16 cellular contexts compared by ENCODE assay signal in the genomic region with DNA sequence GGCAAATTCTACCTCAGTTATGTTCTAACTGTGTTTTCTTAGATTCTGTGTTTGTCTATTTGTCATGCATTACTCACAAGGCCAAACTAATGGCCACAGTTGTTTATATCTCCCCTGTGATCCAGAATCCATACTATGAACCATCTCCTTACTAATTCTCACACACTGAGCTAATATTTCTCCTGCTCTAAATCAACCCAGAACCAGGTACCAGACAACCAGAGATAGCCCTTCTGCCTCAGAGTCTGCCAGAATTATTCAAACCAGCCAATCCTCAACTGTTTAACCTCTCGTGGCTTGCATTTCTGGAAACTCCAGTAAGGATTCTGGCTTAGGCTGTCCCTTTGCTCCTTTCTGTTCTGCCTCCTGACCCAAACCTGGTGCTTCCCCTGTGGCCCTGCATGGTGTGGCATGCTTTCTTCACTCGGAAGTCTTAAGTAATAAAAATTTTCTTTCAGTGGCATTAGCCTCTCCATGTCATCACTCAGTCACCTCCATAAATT. TPM values are rescaled to one million over a fixed set of nuclear protein-coding genes. Genes with fewer than 3 reads are reported as not detected.
DNase-seq lines count a peak whose midpoint lies in the region; ATAC-seq, FAIRE-seq and TF ChIP-seq lines count a peak whose summit lies in the region.
"Had no signal": no experiment of that assay in that cellular context is flagged by ENCODE, and none has a peak within 500 bp of the region (broad histone marks: within the 10 kb centered on the region; RNA-seq: fewer than 3 reads in every experiment).

No MANE protein-coding gene starts in this region.

- H2AFZ ChIP-seq in keratinocyte (ENCODE audit: control insufficient read depth, low read length) = peak overlapping the region; percentile 3

- TF ChIP-seq POLR2A in GM12892 (IDR thresholded peaks at IDR 0.05; ENCODE audit: low read depth, low read length) = no peak

- H3K4me1 ChIP-seq in CD4-positive, alpha-beta memory T cell (ENCODE audit: insufficient read depth, low read length) = peaks cover 5% of the 10 kb centered on the region
- H3K4me1 ChIP-seq in RWPE2 (ENCODE audit: insufficient read depth, poor library complexity, severe bottlenecking) (peaks cover 8% of the 10 kb centered on the region), keratinocyte (ENCODE audit: control insufficient read depth, extremely low read depth, insufficient read depth, low read length) (peaks cover 9% of the 10 kb centered on the region)
- H3K4me1 ChIP-seq: BLaER1, esophagus squamous epithelium had no signal

- peak overlapping the region in 6 of 8 donors; percentile 6 to 76 (median 72) for H3K4me3 Mint-ChIP-seq in CD4-positive, alpha-beta memory T cell
- H3K4me3 Mint-ChIP-seq: activated naive CD4-positive, alpha-beta T cell treated with anti-CD3 and anti-CD28 coated beads for 36 hours had no signal

- no peaks in the 10 kb centered on the region for H3K27me3 ChIP-seq in CD4-positive, alpha-beta memory T cell (ENCODE audit: insufficient read depth, low read length)
- H3K27me3 ChIP-seq in RWPE2 (ENCODE audit: insufficient read depth, poor library complexity, severe bottlenecking) (no peaks in the 10 kb centered on the region), keratinocyte (ENCODE audit: control insufficient read depth, extremely low read depth, insufficient read depth, low read length) (no peaks in the 10 kb centered on the region)
- H3K27me3 ChIP-seq: BLaER1, brain microvascular endothelial cell, esophagus squamous epithelium, heart right ventricle had no signal

- H4K20me1 ChIP-seq in keratinocyte (ENCODE audit: control insufficient read depth, extremely low read depth, insufficient read depth, low read length) = no peaks in the 10 kb centered on the region
- H4K20me1 ChIP-seq: BLaER1 had no signal

- H3K9me3 Mint-ChIP-seq in CD4-positive, alpha-beta memory T cell = peaks cover 0 to under 1% (median 0%) of the 10 kb centered on the region in 8 donors
- H3K9me3 Mint-ChIP-seq: activated naive CD4-positive, alpha-beta T cell treated with anti-CD3 and anti-CD28 coated beads for 36 hours had no signal

- peaks cover 5 to 11% (median 9%) of the 10 kb centered on the region in 4 donors for H3K4me1 Mint-ChIP-seq in CD4-positive, alpha-beta memory T cell

- TF ChIP-seq CTCF in RWPE2 (IDR thresholded peaks at IDR 0.05; ENCODE audit: poor library complexity, severe bottlenecking) = no peak
- no peak for TF ChIP-seq CTCF in keratinocyte (optimal IDR thresholded peaks at IDR 0.05 in 1 of 3, IDR thresholded peaks at IDR 0.05 in 1 of 3, conservative IDR thresholded peaks at IDR 0.05 in 1 of 3; ENCODE audit: extremely low read depth in 1 of 3, insufficient read depth in 2 of 3, low read length in 3 of 3)

- H3K27me3 Mint-ChIP-seq in CD4-positive, alpha-beta memory T cell = no peaks in the 10 kb centered on the region

- ATAC-seq in RWPE2 (ENCODE audit: low read depth) = peak; percentile 44; the same call in 2 of the 3 replicates
- ATAC-seq: heart right ventricle, right cardiac atrium had no signal

- H3K4me2 ChIP-seq in keratinocyte (ENCODE audit: control insufficient read depth, extremely low read depth, insufficient read depth, low read depth, low read length) = no peak overlapping the region
- H3K4me2 ChIP-seq: BLaER1 had no signal

- H3K79me2 ChIP-seq in keratinocyte (ENCODE audit: control insufficient read depth, insufficient read depth, low read length) = no peaks in the 10 kb centered on the region

- H3K36me3 ChIP-seq in CD4-positive, alpha-beta memory T cell (ENCODE audit: insufficient read depth, low read length) = no peaks in the 10 kb centered on the region
- no peaks in the 10 kb centered on the region; the same call in 1 of the 2 replicates for H3K36me3 ChIP-seq in RWPE2 (ENCODE audit: low read depth)
- no peaks in the 10 kb centered on the region for H3K36me3 ChIP-seq in keratinocyte (ENCODE audit: control insufficient read depth in 2 of 2, extremely low read depth in 1 of 2, insufficient read depth in 2 of 2, low read length in 2 of 2)
- H3K36me3 ChIP-seq: BLaER1, brain microvascular endothelial cell, esophagus squamous epithelium, heart right ventricle had no signal

- intact Hi-C loops in CD4-positive, alpha-beta memory T cell (cut with micrococcal nuclease) = loop anchor here (1.0 to 2.0 kb wide), 2 partner anchors 194 to 420 kb away; no protein-coding TSS in a partner anchor

- H3K9me1 ChIP-seq in keratinocyte (ENCODE audit: control insufficient read depth, extremely low read depth, insufficient read depth, low read length) = no peaks in the 10 kb centered on the region

- H3K27ac Mint-ChIP-seq in CD4-positive, alpha-beta memory T cell = peak overlapping the region in 5 of 7 donors; percentile 2 to 92 (median 60)
- H3K27ac Mint-ChIP-seq: activated naive CD4-positive, alpha-beta T cell treated with anti-CD3 and anti-CD28 coated beads for 36 hours had no signal

- CTCF ChIA-PET in CD4-positive, alpha-beta memory T cell (lab: Charles Lee; ENCODE audit: partially characterized antibody) = interaction anchor here (1.2 to 3.0 kb wide), 6 partner anchors 20 to 361 kb away, joined by 4 to 14 read pairs (median 4); no protein-coding TSS in a partner anchor

- H3K9ac ChIP-seq in keratinocyte (ENCODE audit: control insufficient read depth, extremely low read depth, insufficient read depth, low read length) = no peak overlapping the region
- H3K9ac ChIP-seq: BLaER1 had no signal

- dilution Hi-C loops in keratinocyte (cut with MboI; ENCODE audit: extremely low pct_ligation_motif_present, low sequenced_read_pairs) = no loop called here

- no peak overlapping the region for H3K4me3 ChIP-seq in CD4-positive, alpha-beta memory T cell (ENCODE audit: low read length in 2 of 2)
- H3K4me3 ChIP-seq in RWPE2 (ENCODE audit: severe bottlenecking) (no peak overlapping the region), keratinocyte (ENCODE audit: control insufficient read depth in 2 of 3, extremely low read depth in 1 of 3, insufficient read depth in 2 of 3, low read depth in 1 of 3, low read length in 3 of 3) (no peak overlapping the region)
- H3K4me3 ChIP-seq: BLaER1, esophagus squamous epithelium, heart right ventricle had no signal

- H3K36me3 Mint-ChIP-seq in CD4-positive, alpha-beta memory T cell = no peaks in the 10 kb centered on the region

- DNase-seq in CD4-positive, alpha-beta memory T cell = no peak
- DNase-seq in GM12892 (ENCODE audit: insufficient read length) (no peak), RWPE2 (ENCODE audit: low spot score) (no peak), keratinocyte (ENCODE audit: low read depth, low spot score) (no peak), retina (no peak), C1 segment of cervical spinal cord (lab: John Stamatoyannopoulos, UW) (no peak), NCI-H187 (lab: John Stamatoyannopoulos, UW) (no peak)
- DNase-seq: activated naive CD4-positive, alpha-beta T cell treated with anti-CD3 and anti-CD28 coated beads for 36 hours; brain microvascular endothelial cell; esophagus squamous epithelium; heart right ventricle; midbrain; NCI-H1105 treated with DMSO at 0.1 percent for 48 hours; right cardiac atrium; RPMI8226 had no signal

- H3K27ac ChIP-seq in CD4-positive, alpha-beta memory T cell (ENCODE audit: low read depth, low read length) = no peak overlapping the region
- H3K27ac ChIP-seq in RWPE2 (ENCODE audit: poor library complexity, severe bottlenecking) = no peak overlapping the region
- no peak overlapping the region for H3K27ac ChIP-seq in keratinocyte (ENCODE audit: control insufficient read depth, insufficient read depth, low read length)
- H3K27ac ChIP-seq: BLaER1, brain microvascular endothelial cell, esophagus squamous epithelium, heart right ventricle had no signal

- FAIRE-seq in GM12892 (lab: Jason Lieb, UNC) (peak; percentile 30), keratinocyte (lab: Jason Lieb, UNC) (no peak)

- no peaks in the 10 kb centered on the region for H3K9me3 ChIP-seq in CD4-positive, alpha-beta memory T cell (ENCODE audit: control insufficient read depth in 1 of 2, low read length in 2 of 2)
- H3K9me3 ChIP-seq in RWPE2 (ENCODE audit: severe bottlenecking) = no peaks in the 10 kb centered on the region
- H3K9me3 ChIP-seq in keratinocyte (ENCODE audit: control insufficient read depth, low read depth, low read length) = no peaks in the 10 kb centered on the region
- H3K9me3 ChIP-seq: BLaER1, esophagus squamous epithelium, heart right ventricle had no signal

- POLR2A ChIA-PET in CD4-positive, alpha-beta memory T cell (lab: Charles Lee; ENCODE audit: partially characterized antibody) = interaction anchor here (1.1 kb wide), 1 partner anchor 193 kb away, joined by 3 read pairs; no protein-coding TSS in a partner anchor

RNA-seq across cellular contexts. Expression of gene EFCAB5, which starts 59.4 kb away (rescaled TPM):
- total RNA-seq in CD4-positive, alpha-beta memory T cell = 1 to 10 TPM; 2.7 to 4.7 TPM
- under 1 TPM; 0.39 to 0.71 TPM for polyA plus RNA-seq in CD4-positive, alpha-beta memory T cell
- 0.45 TPM for polyA plus RNA-seq in GM12892 (2012; ENCODE audit: missing spikeins)
- polyA plus RNA-seq in keratinocyte = 0.08 to 0.17 TPM (median 0.13 TPM) in 3 replicates
- polyA plus RNA-seq in keratinocyte (2011; ENCODE audit: low read depth) = 0.51 TPM
- 0.09 and 0.10 TPM in 2 replicates for polyA plus RNA-seq in keratinocyte (2011; cell fraction: cytosol; rRNA removed)
- polyA plus RNA-seq in keratinocyte (2011; cell fraction: nucleus; rRNA removed) = 0.28 and 0.33 TPM in 2 replicates
- 0.08 and 0.29 TPM in 2 replicates for polyA plus RNA-seq in keratinocyte (2012; ENCODE audit: low replicate concordance)
- not detected in 3 replicates for polyA minus RNA-seq in keratinocyte
- polyA minus RNA-seq in keratinocyte (2011; cell fraction: cytosol; rRNA and poly(A)+ RNA removed) = not detected
- 0.74 and 1.2 TPM in 2 replicates for polyA minus RNA-seq in keratinocyte (2011; cell fraction: nucleus; rRNA and poly(A)+ RNA removed)
